In the genomic region with DNA sequence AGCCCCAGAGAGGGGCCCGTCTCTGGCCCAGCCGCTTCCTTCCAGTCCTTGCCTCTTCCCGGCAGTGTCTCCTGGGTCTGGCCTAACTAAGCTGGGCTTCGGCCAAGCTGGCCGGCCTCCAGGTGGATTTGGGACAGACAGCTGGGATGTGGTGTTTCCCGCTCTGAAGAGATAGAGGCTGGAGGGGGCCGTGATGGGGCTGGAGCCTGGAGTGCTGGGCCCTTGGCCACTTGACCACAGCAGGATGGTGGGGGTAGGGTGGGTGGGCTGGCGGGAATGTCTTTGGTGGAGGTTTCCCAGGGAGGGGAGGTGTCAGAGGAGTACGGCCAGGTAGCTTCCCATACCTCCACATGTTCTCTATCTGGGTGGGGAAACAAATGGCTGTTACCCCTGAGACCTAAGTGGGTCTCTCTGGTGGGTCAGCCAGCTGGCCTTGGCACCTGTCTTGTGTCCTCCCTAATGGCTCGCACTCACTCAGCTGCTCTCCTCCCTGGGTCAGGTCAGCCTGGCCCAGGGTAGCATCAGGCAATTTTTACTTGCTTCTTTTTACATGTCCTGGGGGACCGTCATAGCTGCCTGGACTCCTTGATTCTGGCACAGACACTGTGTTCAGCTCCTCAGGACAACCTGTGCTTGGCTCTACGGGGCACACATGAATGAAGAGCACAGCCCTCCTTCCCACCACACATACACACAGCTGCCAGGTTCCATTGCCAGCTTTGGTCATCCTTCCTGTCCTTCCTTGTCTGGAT, we compare ENCODE assay signal across 1 cellular context.
TF ChIP-seq lines count a peak whose summit lies in the region.

No MANE protein-coding gene starts in this region.

TF ChIP-seq in GM23338, 12 proteins besides CTCF, POLR2A, EP300 and RAD21 (continued from another document):
- TF ChIP-seq, protein P1, sequence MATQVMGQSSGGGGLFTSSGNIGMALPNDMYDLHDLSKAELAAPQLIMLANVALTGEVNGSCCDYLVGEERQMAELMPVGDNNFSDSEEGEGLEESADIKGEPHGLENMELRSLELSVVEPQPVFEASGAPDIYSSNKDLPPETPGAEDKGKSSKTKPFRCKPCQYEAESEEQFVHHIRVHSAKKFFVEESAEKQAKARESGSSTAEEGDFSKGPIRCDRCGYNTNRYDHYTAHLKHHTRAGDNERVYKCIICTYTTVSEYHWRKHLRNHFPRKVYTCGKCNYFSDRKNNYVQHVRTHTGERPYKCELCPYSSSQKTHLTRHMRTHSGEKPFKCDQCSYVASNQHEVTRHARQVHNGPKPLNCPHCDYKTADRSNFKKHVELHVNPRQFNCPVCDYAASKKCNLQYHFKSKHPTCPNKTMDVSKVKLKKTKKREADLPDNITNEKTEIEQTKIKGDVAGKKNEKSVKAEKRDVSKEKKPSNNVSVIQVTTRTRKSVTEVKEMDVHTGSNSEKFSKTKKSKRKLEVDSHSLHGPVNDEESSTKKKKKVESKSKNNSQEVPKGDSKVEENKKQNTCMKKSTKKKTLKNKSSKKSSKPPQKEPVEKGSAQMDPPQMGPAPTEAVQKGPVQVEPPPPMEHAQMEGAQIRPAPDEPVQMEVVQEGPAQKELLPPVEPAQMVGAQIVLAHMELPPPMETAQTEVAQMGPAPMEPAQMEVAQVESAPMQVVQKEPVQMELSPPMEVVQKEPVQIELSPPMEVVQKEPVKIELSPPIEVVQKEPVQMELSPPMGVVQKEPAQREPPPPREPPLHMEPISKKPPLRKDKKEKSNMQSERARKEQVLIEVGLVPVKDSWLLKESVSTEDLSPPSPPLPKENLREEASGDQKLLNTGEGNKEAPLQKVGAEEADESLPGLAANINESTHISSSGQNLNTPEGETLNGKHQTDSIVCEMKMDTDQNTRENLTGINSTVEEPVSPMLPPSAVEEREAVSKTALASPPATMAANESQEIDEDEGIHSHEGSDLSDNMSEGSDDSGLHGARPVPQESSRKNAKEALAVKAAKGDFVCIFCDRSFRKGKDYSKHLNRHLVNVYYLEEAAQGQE (IDR thresholded peaks at IDR 0.05; ENCODE audit: unreplicated experiment) = no peak
- TF ChIP-seq, protein P2, sequence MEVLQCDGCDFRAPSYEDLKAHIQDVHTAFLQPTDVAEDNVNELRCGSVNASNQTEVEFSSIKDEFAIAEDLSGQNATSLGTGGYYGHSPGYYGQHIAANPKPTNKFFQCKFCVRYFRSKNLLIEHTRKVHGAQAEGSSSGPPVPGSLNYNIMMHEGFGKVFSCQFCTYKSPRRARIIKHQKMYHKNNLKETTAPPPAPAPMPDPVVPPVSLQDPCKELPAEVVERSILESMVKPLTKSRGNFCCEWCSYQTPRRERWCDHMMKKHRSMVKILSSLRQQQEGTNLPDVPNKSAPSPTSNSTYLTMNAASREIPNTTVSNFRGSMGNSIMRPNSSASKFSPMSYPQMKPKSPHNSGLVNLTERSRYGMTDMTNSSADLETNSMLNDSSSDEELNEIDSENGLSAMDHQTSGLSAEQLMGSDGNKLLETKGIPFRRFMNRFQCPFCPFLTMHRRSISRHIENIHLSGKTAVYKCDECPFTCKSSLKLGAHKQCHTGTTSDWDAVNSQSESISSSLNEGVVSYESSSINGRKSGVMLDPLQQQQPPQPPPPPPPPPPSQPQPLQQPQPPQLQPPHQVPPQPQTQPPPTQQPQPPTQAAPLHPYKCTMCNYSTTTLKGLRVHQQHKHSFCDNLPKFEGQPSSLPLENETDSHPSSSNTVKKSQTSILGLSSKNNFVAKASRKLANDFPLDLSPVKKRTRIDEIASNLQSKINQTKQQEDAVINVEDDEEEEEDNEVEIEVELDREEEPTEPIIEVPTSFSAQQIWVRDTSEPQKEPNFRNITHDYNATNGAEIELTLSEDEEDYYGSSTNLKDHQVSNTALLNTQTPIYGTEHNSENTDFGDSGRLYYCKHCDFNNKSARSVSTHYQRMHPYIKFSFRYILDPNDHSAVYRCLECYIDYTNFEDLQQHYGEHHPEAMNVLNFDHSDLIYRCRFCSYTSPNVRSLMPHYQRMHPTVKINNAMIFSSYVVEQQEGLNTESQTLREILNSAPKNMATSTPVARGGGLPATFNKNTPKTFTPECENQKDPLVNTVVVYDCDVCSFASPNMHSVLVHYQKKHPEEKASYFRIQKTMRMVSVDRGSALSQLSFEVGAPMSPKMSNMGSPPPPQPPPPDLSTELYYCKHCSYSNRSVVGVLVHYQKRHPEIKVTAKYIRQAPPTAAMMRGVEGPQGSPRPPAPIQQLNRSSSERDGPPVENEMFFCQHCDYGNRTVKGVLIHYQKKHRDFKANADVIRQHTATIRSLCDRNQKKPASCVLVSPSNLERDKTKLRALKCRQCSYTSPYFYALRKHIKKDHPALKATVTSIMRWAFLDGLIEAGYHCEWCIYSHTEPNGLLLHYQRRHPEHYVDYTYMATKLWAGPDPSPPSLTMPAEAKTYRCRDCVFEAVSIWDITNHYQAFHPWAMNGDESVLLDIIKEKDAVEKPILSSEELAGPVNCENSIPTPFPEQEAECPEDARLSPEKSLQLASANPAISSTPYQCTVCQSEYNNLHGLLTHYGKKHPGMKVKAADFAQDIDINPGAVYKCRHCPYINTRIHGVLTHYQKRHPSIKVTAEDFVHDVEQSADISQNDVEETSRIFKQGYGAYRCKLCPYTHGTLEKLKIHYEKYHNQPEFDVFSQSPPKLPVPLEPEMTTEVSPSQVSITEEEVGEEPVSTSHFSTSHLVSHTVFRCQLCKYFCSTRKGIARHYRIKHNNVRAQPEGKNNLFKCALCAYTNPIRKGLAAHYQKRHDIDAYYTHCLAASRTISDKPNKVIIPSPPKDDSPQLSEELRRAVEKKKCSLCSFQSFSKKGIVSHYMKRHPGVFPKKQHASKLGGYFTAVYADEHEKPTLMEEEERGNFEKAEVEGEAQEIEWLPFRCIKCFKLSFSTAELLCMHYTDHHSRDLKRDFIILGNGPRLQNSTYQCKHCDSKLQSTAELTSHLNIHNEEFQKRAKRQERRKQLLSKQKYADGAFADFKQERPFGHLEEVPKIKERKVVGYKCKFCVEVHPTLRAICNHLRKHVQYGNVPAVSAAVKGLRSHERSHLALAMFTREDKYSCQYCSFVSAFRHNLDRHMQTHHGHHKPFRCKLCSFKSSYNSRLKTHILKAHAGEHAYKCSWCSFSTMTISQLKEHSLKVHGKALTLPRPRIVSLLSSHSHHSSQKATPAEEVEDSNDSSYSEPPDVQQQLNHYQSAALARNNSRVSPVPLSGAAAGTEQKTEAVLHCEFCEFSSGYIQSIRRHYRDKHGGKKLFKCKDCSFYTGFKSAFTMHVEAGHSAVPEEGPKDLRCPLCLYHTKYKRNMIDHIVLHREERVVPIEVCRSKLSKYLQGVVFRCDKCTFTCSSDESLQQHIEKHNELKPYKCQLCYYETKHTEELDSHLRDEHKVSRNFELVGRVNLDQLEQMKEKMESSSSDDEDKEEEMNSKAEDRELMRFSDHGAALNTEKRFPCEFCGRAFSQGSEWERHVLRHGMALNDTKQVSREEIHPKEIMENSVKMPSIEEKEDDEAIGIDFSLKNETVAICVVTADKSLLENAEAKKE (CRISPR knock-in tag; IDR thresholded peaks at IDR 0.05) = no peak
